Comparison of ENCODE assay signal across 7 cellular contexts in genomic region chr16:68704232-68704867, GRCh38. TPM values are rescaled to one million over a fixed set of nuclear protein-coding genes. Genes with fewer than 3 reads are reported as not detected.
DNase-seq lines count a peak whose midpoint lies in the region; ATAC-seq, FAIRE-seq and TF ChIP-seq lines count a peak whose summit lies in the region.

No MANE protein-coding gene starts in this region.

- peaks cover 0 to 5% (median 0%) of the 10 kb centered on the region in 3 donors for H3K4me1 Mint-ChIP-seq in T-cell

- peak in 2 of 4 experiments; percentile 42 to 53 for ATAC-seq in T-cell (replicated peaks in 1 of 4)

- 20 to 45% (median 34%) methylated on average over 10 to 15 of the region's 15 CpGs for WGBS in small intestine, 3 donors

- no peaks in the 10 kb centered on the region for H3K9me3 ChIP-seq in small intestine (ENCODE audit: control insufficient read depth, low read depth)

- no peaks in the 10 kb centered on the region for H3K27me3 ChIP-seq in small intestine (ENCODE audit: control insufficient read depth in 2 of 2, insufficient read depth in 2 of 2, low read length in 2 of 2)

- H3K27ac ChIP-seq in small intestine (ENCODE audit: low read depth in 1 of 2, low read length in 1 of 2) (no peak overlapping the region), coronary artery (no peak overlapping the region)

- no peaks in the 10 kb centered on the region for H3K36me3 Mint-ChIP-seq in T-cell

- no peak overlapping the region for H3K4me3 Mint-ChIP-seq in T-cell

- H3K27ac Mint-ChIP-seq in T-cell, result no peak overlapping the region

- TF ChIP-seq CTCF in GM12875 (IDR thresholded peaks at IDR 0.05; ENCODE audit: borderline replicate concordance, insufficient read depth, low read depth, low read length) (peak; percentile 85), coronary artery (IDR thresholded peaks at IDR 0.05) (no peak)

- H3K9me3 Mint-ChIP-seq in T-cell, result no peaks in the 10 kb centered on the region

- H3K4me1 ChIP-seq in small intestine (ENCODE audit: control insufficient read depth in 2 of 2, insufficient read depth in 1 of 2, low read depth in 1 of 2, low read length in 1 of 2), result no peaks in the 10 kb centered on the region

- H3K27me3 Mint-ChIP-seq in T-cell, result no peaks in the 10 kb centered on the region

- no peak for FAIRE-seq in small intestine (lab: Jason Lieb, UNC)

- no peaks in the 10 kb centered on the region for H3K36me3 ChIP-seq in small intestine (ENCODE audit: control insufficient read depth in 2 of 2, insufficient read depth in 2 of 2, low read length in 2 of 2)

- DNase-seq in NCI-H146 treated with DMSO at 0.1 percent for 48 hours (lab: John Stamatoyannopoulos, UW; ENCODE audit: unreplicated experiment) (peak; percentile 57), T-cell (peak in 31 of 34 experiments; percentile 9 to 47 (median 28)), amniotic stem cell (lab: John Stamatoyannopoulos, UW) (peak; percentile 54), hippocampal formation (lab: John Stamatoyannopoulos, UW) (peak; percentile 73 to 74), small intestine (peak; percentile 97), coronary artery (ENCODE audit: low spot score) (no peak)

- CTCF ChIA-PET in T-cell (lab: Charles Lee), result no interaction called here

- no peak overlapping the region for H3K4me3 ChIP-seq in GM12875 (ENCODE audit: low read depth, low read length)
- no peak overlapping the region for H3K4me3 ChIP-seq in small intestine (ENCODE audit: low read depth in 1 of 2, low read length in 2 of 2)
- no peak overlapping the region for H3K4me3 ChIP-seq in coronary artery

- POLR2A ChIA-PET in T-cell (lab: Charles Lee), result no interaction called here

RNA-seq across cellular contexts. Expression of gene CDH1, which starts 32.7 kb away (rescaled TPM):
- 1 to 10 TPM in 3 of 5 donors, under 1 TPM in 2; 0.38 to 6.8 (median 1.4) TPM for total RNA-seq in T-cell
- polyA plus RNA-seq in small intestine, result 100 to 1,000 TPM in 1 of 3 donors, 10 to 100 TPM in 2; 76.2 to 119 (median 99.3) TPM

RNA-seq across cellular contexts. Expression of gene CDH3, which starts 59.2 kb away (rescaled TPM):
- 1 to 10 TPM in 1 of 5 donors, under 1 TPM in 3, not detected in 1; 0.36 to 1.1 (median 0.60) TPM for total RNA-seq in T-cell
- polyA plus RNA-seq in small intestine, result under 1 TPM in 2 of 3 donors, not detected in 1; 0.33 to 0.54 TPM
